ENCODE assay signal across 39 cellular contexts in genomic region chr13:108486096-108486495, GRCh38.
"Had no signal": no experiment of that assay in that cellular context is flagged by ENCODE, and none has a peak within 500 bp of the region (broad histone marks: within the 10 kb centered on the region; RNA-seq: fewer than 3 reads in every experiment).

No MANE protein-coding gene starts in this region.

- H3K9me3 Mint-ChIP-seq: activated naive CD4-positive, alpha-beta T cell treated with anti-CD3 and anti-CD28 coated beads for 36 hours; activated naive CD4-positive, alpha-beta T cell treated with anti-CD3 and anti-CD28 coated beads, Interleukin-2, amount 10 ng/mL, durations not matched to agents 7 days and 5 days; activated naive CD8-positive, alpha-beta T cell treated with anti-CD3 and anti-CD28 coated beads, Interleukin-2, amount 10 ng/mL, durations not matched to agents 7 days and 5 days; activated T-helper 1 cell treated with anti-CD3 and anti-CD28 coated beads, Interleukin-12 subunit alpha, Interleukin-12 subunit beta, Interleukin-2, Interleukin-4 antibody, amounts not matched to agents 30 ng/mL and 10 ng/mL and 1 ng/mL, durations not matched to agents 14 hours and 24 hours and 36 hours; activated T-helper 2 cell treated with anti-CD3 and anti-CD28 coated beads, Interferon-gamma antibody, Interleukin-2, Interleukin-4, amounts not matched to agents 10 μg/mL and 5 μg/mL and 100 μg/mL, durations not matched to agents 14 hours and 24 hours and 36 hours; central memory CD8-positive, alpha-beta T cell had no signal

- H3K4me1 Mint-ChIP-seq: activated naive CD4-positive, alpha-beta T cell treated with anti-CD3 and anti-CD28 coated beads, Interleukin-2, amount 10 ng/mL, durations not matched to agents 7 days and 5 days; activated naive CD4-positive, alpha-beta T cell treated with anti-CD3 and anti-CD28 coated beads, Interleukin-2, amount 50 U/mL, for 24 hours; activated naive CD8-positive, alpha-beta T cell treated with anti-CD3 and anti-CD28 coated beads for 36 hours; activated naive CD8-positive, alpha-beta T cell treated with anti-CD3 and anti-CD28 coated beads, Interleukin-2, amount 10 ng/mL, durations not matched to agents 7 days and 5 days; activated naive CD8-positive, alpha-beta T cell treated with anti-CD3 and anti-CD28 coated beads, Interleukin-2, amount 50 U/mL, for 24 hours; activated T-helper 17 cell treated with anti-CD3 and anti-CD28 coated beads, Interleukin-2, amount 50 U/mL, for 72 hours; brain; central memory CD8-positive, alpha-beta T cell had no signal

- H3K27me3 Mint-ChIP-seq: activated naive CD4-positive, alpha-beta T cell treated with anti-CD3 and anti-CD28 coated beads, Interleukin-2, amount 10 ng/mL, durations not matched to agents 7 days and 5 days; activated naive CD8-positive, alpha-beta T cell treated with anti-CD3 and anti-CD28 coated beads, Interleukin-2, amount 10 ng/mL, durations not matched to agents 7 days and 5 days; central memory CD8-positive, alpha-beta T cell had no signal

- H3K36me3 Mint-ChIP-seq: activated naive CD4-positive, alpha-beta T cell treated with anti-CD3 and anti-CD28 coated beads, Interleukin-2, amount 10 ng/mL, durations not matched to agents 7 days and 5 days; activated naive CD4-positive, alpha-beta T cell treated with anti-CD3 and anti-CD28 coated beads, Interleukin-2, amount 50 U/mL, for 24 hours; activated naive CD8-positive, alpha-beta T cell; activated naive CD8-positive, alpha-beta T cell treated with anti-CD3 and anti-CD28 coated beads, Interleukin-2, amount 10 ng/mL, durations not matched to agents 7 days and 5 days; brain had no signal

- H3K27ac ChIP-seq: adrenal gland, ascending aorta, body of pancreas, brain microvascular endothelial cell, breast epithelium, cardiac muscle cell had no signal

- H3K4me3 Mint-ChIP-seq: activated naive CD4-positive, alpha-beta T cell treated with anti-CD3 and anti-CD28 coated beads for 36 hours; activated naive CD4-positive, alpha-beta T cell treated with anti-CD3 and anti-CD28 coated beads, Interleukin-2, amount 10 ng/mL, durations not matched to agents 7 days and 5 days; activated naive CD4-positive, alpha-beta T cell treated with anti-CD3 and anti-CD28 coated beads, Interleukin-2, amount 50 U/mL, for 24 hours; activated naive CD8-positive, alpha-beta T cell; activated naive CD8-positive, alpha-beta T cell treated with anti-CD3 and anti-CD28 coated beads for 36 hours; activated naive CD8-positive, alpha-beta T cell treated with anti-CD3 and anti-CD28 coated beads, Interleukin-2, amount 10 ng/mL, durations not matched to agents 7 days and 5 days; activated naive CD8-positive, alpha-beta T cell treated with anti-CD3 and anti-CD28 coated beads, Interleukin-2, amount 50 U/mL, for 24 hours; activated T-cell treated with anti-CD3 and anti-CD28 coated beads, Interleukin-2, amount 50 U/mL, for 24 hours; activated T-cell treated with anti-CD3 and anti-CD28 coated beads, Interleukin-2, amount 50 U/mL, for 4 hours; activated T-cell treated with anti-CD3 and anti-CD28 coated beads, Interleukin-2, amount 50 U/mL, for 72 hours; activated T-helper 1 cell treated with anti-CD3 and anti-CD28 coated beads, Interleukin-12 subunit alpha, Interleukin-12 subunit beta, Interleukin-2, Interleukin-4 antibody, amounts not matched to agents 30 ng/mL and 10 ng/mL and 1 ng/mL, durations not matched to agents 14 hours and 24 hours and 36 hours; activated T-helper 17 cell treated with anti-CD3 and anti-CD28 coated beads, Interleukin-2, amount 50 U/mL, for 72 hours; brain; central memory CD8-positive, alpha-beta T cell had no signal

- H3K4me1 ChIP-seq: adrenal gland, ascending aorta, body of pancreas, breast epithelium had no signal

- H3K4me3 ChIP-seq: adrenal gland, ascending aorta, body of pancreas, breast epithelium, cardiac muscle cell had no signal

- H3K36me3 ChIP-seq: adrenal gland, ascending aorta, brain microvascular endothelial cell, breast epithelium, cardiac muscle cell had no signal

- DNase-seq: activated effector memory CD4-positive, alpha-beta T cell treated with anti-CD3 and anti-CD28 coated beads, Interleukin-2, amount 50 U/mL, for 16 hours; activated effector memory CD4-positive, alpha-beta T cell treated with Interleukin-2 at 50 U/mL for 16 hours; activated gamma-delta T cell; activated gamma-delta T cell treated with Interleukin-2 at 50 U/mL for 16 hours; activated naive CD4-positive, alpha-beta T cell; activated naive CD4-positive, alpha-beta T cell treated with anti-CD3 and anti-CD28 coated beads for 36 hours; activated naive CD4-positive, alpha-beta T cell treated with anti-CD3 and anti-CD28 coated beads, Interleukin-2, amount 10 ng/mL, durations not matched to agents 7 days and 5 days; activated naive CD4-positive, alpha-beta T cell treated with anti-CD3 and anti-CD28 coated beads, Interleukin-2, amount 50 U/mL, for 16 hours; activated naive CD4-positive, alpha-beta T cell treated with Interleukin-2 at 50 U/mL for 16 hours; activated naive CD8-positive, alpha-beta T cell treated with anti-CD3 and anti-CD28 coated beads for 36 hours; activated naive CD8-positive, alpha-beta T cell treated with anti-CD3 and anti-CD28 coated beads, Interleukin-2, amount 10 ng/mL, durations not matched to agents 7 days and 5 days; activated naive CD8-positive, alpha-beta T cell treated with anti-CD3 and anti-CD28 coated beads, Interleukin-2, amount 50 U/mL, for 24 hours; activated T-cell treated with anti-CD3 and anti-CD28 coated beads, Interleukin-2, amount 50 U/mL, for 1 hour; activated T-cell treated with anti-CD3 and anti-CD28 coated beads, Interleukin-2, amount 50 U/mL, for 24 hours; activated T-cell treated with anti-CD3 and anti-CD28 coated beads, Interleukin-2, amount 50 U/mL, for 4 hours; activated T-cell treated with anti-CD3 and anti-CD28 coated beads, Interleukin-2, amount 50 U/mL, for 48 hours; activated T-cell treated with anti-CD3 and anti-CD28 coated beads, Interleukin-2, amount 50 U/mL, for 72 hours; adrenal gland; amniotic stem cell; amygdala; anterior cingulate cortex; aorta; body of pancreas; brain microvascular endothelial cell; caudate nucleus; central memory CD4-positive, alpha-beta T cell; cerebellar nuclear complex had no signal

- FAIRE-seq: astrocyte had no signal

- H3K27me3 ChIP-seq: adrenal gland, ascending aorta, body of pancreas, brain microvascular endothelial cell, breast epithelium, cardiac muscle cell had no signal

- H3K9me3 ChIP-seq: adrenal gland, ascending aorta had no signal

- H3K27ac Mint-ChIP-seq: activated naive CD4-positive, alpha-beta T cell treated with anti-CD3 and anti-CD28 coated beads for 36 hours; activated naive CD4-positive, alpha-beta T cell treated with anti-CD3 and anti-CD28 coated beads, Interleukin-2, amount 10 ng/mL, durations not matched to agents 7 days and 5 days; activated naive CD4-positive, alpha-beta T cell treated with anti-CD3 and anti-CD28 coated beads, Interleukin-2, amount 50 U/mL, for 24 hours; activated naive CD4-positive, alpha-beta T cell treated with anti-CD3 and anti-CD28 coated beads, Interleukin-2, amount 50 U/mL, for 72 hours; activated naive CD8-positive, alpha-beta T cell; activated naive CD8-positive, alpha-beta T cell treated with anti-CD3 and anti-CD28 coated beads for 36 hours; activated naive CD8-positive, alpha-beta T cell treated with anti-CD3 and anti-CD28 coated beads, Interleukin-2, amount 10 ng/mL, durations not matched to agents 7 days and 5 days; activated naive CD8-positive, alpha-beta T cell treated with anti-CD3 and anti-CD28 coated beads, Interleukin-2, amount 50 U/mL, for 24 hours; activated T-cell treated with anti-CD3 and anti-CD28 coated beads, Interleukin-2, amount 50 U/mL, for 24 hours; activated T-cell treated with anti-CD3 and anti-CD28 coated beads, Interleukin-2, amount 50 U/mL, for 72 hours; activated T-helper 1 cell treated with anti-CD3 and anti-CD28 coated beads, Interleukin-12 subunit alpha, Interleukin-12 subunit beta, Interleukin-2, Interleukin-4 antibody, amounts not matched to agents 30 ng/mL and 10 ng/mL and 1 ng/mL, durations not matched to agents 14 hours and 24 hours and 36 hours; activated T-helper 17 cell treated with anti-CD3 and anti-CD28 coated beads, Interleukin-2, amount 50 U/mL, for 72 hours; activated T-helper 2 cell treated with anti-CD3 and anti-CD28 coated beads, Interferon-gamma antibody, Interleukin-2, Interleukin-4, amounts not matched to agents 10 μg/mL and 5 μg/mL and 100 μg/mL, durations not matched to agents 14 hours and 24 hours and 36 hours; brain had no signal

- ATAC-seq: activated naive CD4-positive, alpha-beta T cell treated with anti-CD3 and anti-CD28 coated beads, Interleukin-2, amount 50 U/mL, for 72 hours; activated naive CD8-positive, alpha-beta T cell treated with anti-CD3 and anti-CD28 coated beads, Interleukin-2, amount 50 U/mL, for 24 hours; activated T-cell treated with anti-CD3 and anti-CD28 coated beads, Interleukin-2, amount 50 U/mL, for 4 hours; activated T-cell treated with anti-CD3 and anti-CD28 coated beads, Interleukin-2, amount 50 U/mL, for 72 hours; activated T-helper 17 cell treated with anti-CD3 and anti-CD28 coated beads, Interleukin-2, amount 50 U/mL, for 72 hours; body of pancreas had no signal
